In genomic region chr1:66517959-66518358, GRCh38 we compare ENCODE assay signal across 24 cellular contexts.
"Had no signal": no experiment of that assay in that cellular context is flagged by ENCODE, and none has a peak within 500 bp of the region (broad histone marks: within the 10 kb centered on the region; RNA-seq: fewer than 3 reads in every experiment).

No MANE protein-coding gene starts in this region.

- H3K36me3 ChIP-seq: stomach, suprapubic skin, thoracic aorta, thyroid gland, tibial artery, tibial nerve, transverse colon, upper lobe of left lung, upper lobe of right lung, uterus, vagina had no signal

- H3K4me1 ChIP-seq: stomach, suprapubic skin, testis, thyroid gland, tibial artery, tibial nerve, transverse colon, upper lobe of left lung, upper lobe of right lung, uterus, vagina had no signal

- H3K4me3 ChIP-seq: stomach, suprapubic skin, testis, thoracic aorta, thyroid gland, tibial artery, tibial nerve, transverse colon, upper lobe of left lung, upper lobe of right lung, uterus, vagina had no signal

- H3K27ac ChIP-seq: stomach, suprapubic skin, testis, thoracic aorta, thyroid gland, tibial artery, tibial nerve, transverse colon, upper lobe of left lung, upper lobe of right lung, uterus, vagina had no signal

- H3K9me3 ChIP-seq: suprapubic skin, testis, thoracic aorta, thyroid gland, tibial artery, tibial nerve, transverse colon, upper lobe of left lung, upper lobe of right lung, uterus, vagina had no signal

- DNase-seq: stimulated activated CD4-positive, alpha-beta T cell treated with anti-CD3 and anti-CD28 coated beads, Interleukin-2, amount 100 ng/mL, for 48 hours; stimulated activated CD4-positive, alpha-beta T cell treated with anti-CD3 and anti-CD28 coated beads, Interleukin-4, amount 100 ng/mL, for 1 hour; stimulated activated CD4-positive, alpha-beta T cell treated with anti-CD3 and anti-CD28 coated beads, Interleukin-4, amount 100 ng/mL, for 24 hours; stimulated activated CD4-positive, alpha-beta T cell treated with anti-CD3 and anti-CD28 coated beads, Interleukin-4, amount 100 ng/mL, for 4 hours; stimulated activated CD8-positive, alpha-beta memory T cell treated with anti-CD3 and anti-CD28 coated beads, Interleukin-4, amount 100 ng/mL, for 48 hours; stimulated activated naive B cell treated with anti-CD40 and anti-IgM and Interleukin-4, amounts not matched to agents 10 μg/mL and 1 μg/mL and 100 μg/mL, for 72 hours; stimulated activated naive CD4-positive, alpha-beta T cell; stimulated activated naive CD4-positive, alpha-beta T cell treated with Interleukin-2 at 50 U/mL for 16 hours; stimulated activated naive CD8-positive, alpha-beta T cell treated with anti-CD3 and anti-CD28 coated beads, Interleukin-15, amount 100 ng/mL, for 72 hours; stimulated activated naive CD8-positive, alpha-beta T cell treated with anti-CD3 and anti-CD28 coated beads, Interleukin-15, Interleukin-2, amounts not matched to agents 100 U/mL and 50 U/mL, for 24 hours; stomach; substantia nigra; testis; thyroid gland; tibial artery; transverse colon; trophoblast cell; upper lobe of left lung; upper lobe of right lung; uterus had no signal
